ENCODE assay signal across 24 cellular contexts in genomic region chr2:118437501-118437900, GRCh38.
"Had no signal": no experiment of that assay in that cellular context is flagged by ENCODE, and none has a peak within 500 bp of the region (broad histone marks: within the 10 kb centered on the region; RNA-seq: fewer than 3 reads in every experiment).

No MANE protein-coding gene starts in this region.

- H2AFZ ChIP-seq: PC-9 had no signal

- H3K4me1 ChIP-seq: Peyer's patch, SJSA1 had no signal

- H3K4me3 ChIP-seq: MG63, PC-9, Peyer's patch, SJSA1, SK-N-MC had no signal

- H3K36me3 ChIP-seq: MG63, Peyer's patch, SJSA1 had no signal

- H3K27me3 ChIP-seq: MG63, Peyer's patch, SJSA1 had no signal

- H3K4me2 ChIP-seq: PC-9 had no signal

- DNase-seq: Karpas-422, KG1, MG63, NCI-H1092, NCI-H1105 treated with DMSO at 0.1 percent for 48 hours, NCI-H1417 treated with DMSO at 0.1 percent for 48 hours, NCI-H146, NCI-H187, NCI-H2029, NCI-H2081 treated with DMSO at 0.1 percent for 48 hours, NCI-H2171, NCI-H226, NCI-H446, NCI-H510A, NCI-H524 treated with DMSO at 0.1 percent for 48 hours, NCI-H69, NCI-H774, PC-9, Peyer's patch, Right ventricle myocardium superior, RPMI8226, SIG-M5 had no signal

- H3K9me3 ChIP-seq: MG63, Peyer's patch, SJSA1 had no signal

- H3K27ac ChIP-seq: PC-9, Peyer's patch, SJSA1, SK-N-MC had no signal
